ENCODE assay signal across 25 cellular contexts in genomic region chr3:53482227-53482626, GRCh38. TPM values are rescaled to one million over a fixed set of nuclear protein-coding genes. Genes with fewer than 3 reads are reported as not detected.
"Had no signal": no experiment of that assay in that cellular context is flagged by ENCODE, and none has a peak within 500 bp of the region (broad histone marks: within the 10 kb centered on the region; RNA-seq: fewer than 3 reads in every experiment).

No MANE protein-coding gene starts in this region.

- H3K4me3 ChIP-seq: colonic mucosa, lower lobe of right lung, sigmoid colon, stomach, thyroid gland, vagina had no signal

- H3K27me3 ChIP-seq: colonic mucosa, sigmoid colon, thyroid gland, vagina had no signal

- H2AFZ ChIP-seq: parathyroid adenoma had no signal

- H3K27ac ChIP-seq: colonic mucosa, epithelial cell of prostate, lower lobe of right lung, neutrophil, parathyroid adenoma, sigmoid colon, stomach, thyroid gland, vagina had no signal

- H3K9ac ChIP-seq: parathyroid adenoma had no signal

- FAIRE-seq: frontal cortex had no signal

- H3K9me3 ChIP-seq: colonic mucosa, lower lobe of right lung, neutrophil, sigmoid colon, stomach, thyroid gland, vagina had no signal

- H3K36me3 ChIP-seq: colonic mucosa, lower lobe of right lung, neutrophil, sigmoid colon, stomach, thyroid gland, vagina had no signal

- DNase-seq: colonic mucosa; effector CD8-positive, alpha-beta T cell; endodermal cell; hypothalamus; immature natural killer cell; islet precursor cell; kidney glomerular epithelial cell; left ventricle myocardium superior; lower lobe of right lung; natural killer cell; right cardiac atrium; sigmoid colon; stimulated activated CD4-positive, alpha-beta T cell treated with anti-CD3 and anti-CD28 coated beads, Interleukin-2, amount 100 ng/mL, for 24 hours; stimulated activated CD4-positive, alpha-beta T cell treated with anti-CD3 and anti-CD28 coated beads, Interleukin-4, amount 100 ng/mL, for 24 hours; stimulated activated naive CD4-positive, alpha-beta T cell treated with Interleukin-2 at 50 U/mL for 16 hours; stomach; thyroid gland; trophoblast cell had no signal

- H3K4me1 ChIP-seq: colonic mucosa, lower lobe of right lung, sigmoid colon, stomach, thyroid gland, vagina had no signal

- ATAC-seq: esophagus mucosa; left ventricle myocardium superior; lower lobe of right lung; natural killer cell; right cardiac atrium; stimulated activated effector memory CD8-positive, alpha-beta T cell treated with anti-CD3 and anti-CD28 coated beads, Interleukin-12 subunit alpha, Interleukin-12 subunit beta, amount 100 ng/mL, for 72 hours had no signal

- H3K79me2 ChIP-seq: parathyroid adenoma had no signal

RNA-seq across cellular contexts. Expression of gene CACNA1D, which starts 12.2 kb away (rescaled TPM):
- polyA plus RNA-seq: immature natural killer cell had no signal
